ENCODE assay signal across 16 cellular contexts in the genomic region with DNA sequence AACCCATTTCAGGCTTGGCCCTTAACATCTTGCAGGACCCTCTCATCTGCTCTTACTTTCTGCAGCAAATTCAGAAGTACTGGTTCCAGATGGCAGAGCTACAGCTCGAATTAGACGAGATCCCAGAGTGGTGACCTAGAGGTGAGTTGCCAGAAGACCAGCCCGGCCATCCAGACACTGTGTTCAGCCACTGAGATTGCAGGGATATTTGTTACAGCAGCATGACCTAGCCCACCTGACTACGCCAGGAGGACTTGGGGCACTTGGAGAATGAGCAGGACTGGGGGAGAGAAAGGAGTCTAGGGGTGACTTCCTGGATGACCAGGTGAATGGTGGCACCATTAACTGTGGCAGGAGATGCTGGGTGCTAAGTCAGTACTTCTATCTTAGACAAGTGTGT.
"Had no signal": no experiment of that assay in that cellular context is flagged by ENCODE, and none has a peak within 500 bp of the region (broad histone marks: within the 10 kb centered on the region; RNA-seq: fewer than 3 reads in every experiment).

No MANE protein-coding gene starts in this region.

- DNase-seq: IMR-90, Kasumi-1, MM.1S, NCI-H1092 treated with DMSO at 0.1 percent for 48 hours, NCI-H1436, NCI-H1694, NCI-H1930, NCI-H2081, NCI-H2107, NCI-H2227 treated with DMSO at 0.1 percent for 48 hours, NCI-H524 treated with DMSO at 0.1 percent for 48 hours, NCI-H69, NCI-H774, Right ventricle myocardium superior, RPMI8226, SIG-M5 had no signal
